In genomic region chr2:240523451-240524281, GRCh38 we compare ENCODE assay signal across 1 cellular context.
TF ChIP-seq lines count a peak whose summit lies in the region.

No MANE protein-coding gene starts in this region.

TF ChIP-seq in IMR-90, 13 proteins besides CTCF, POLR2A, EP300 and RAD21:
- TF ChIP-seq MAFK (IDR thresholded peaks at IDR 0.05; ENCODE audit: low read depth, low read length) (no peak), CHD1 (IDR thresholded peaks at IDR 0.05; ENCODE audit: low read depth, low read length) (no peak), RFX5 (IDR thresholded peaks at IDR 0.05; ENCODE audit: low read depth, low read length) (no peak), FOS (IDR thresholded peaks at IDR 0.05; ENCODE audit: low read depth, low read length) (no peak), CEBPB (IDR thresholded peaks at IDR 0.05; ENCODE audit: low read depth, low read length) (no peak), ELK1 (IDR thresholded peaks at IDR 0.05; ENCODE audit: borderline replicate concordance, low read depth, low read length) (no peak), USF2 (IDR thresholded peaks at IDR 0.05; ENCODE audit: low read depth, low read length) (no peak), BHLHE40 (IDR thresholded peaks at IDR 0.05; ENCODE audit: low read depth, low read length) (no peak), MAZ (IDR thresholded peaks at IDR 0.05; ENCODE audit: borderline replicate concordance, low read depth, low read length) (no peak), RCOR1 (IDR thresholded peaks at IDR 0.05; ENCODE audit: insufficient replicate concordance, low read length) (no peak), NFE2L2 (IDR thresholded peaks at IDR 0.05; ENCODE audit: low read depth, low read length) (no peak), MXI1 (IDR thresholded peaks at IDR 0.05; ENCODE audit: borderline replicate concordance, low read depth, low read length) (no peak), SMC3 (IDR thresholded peaks at IDR 0.05; ENCODE audit: low read depth, low read length) (no peak)
